8 cellular contexts compared by ENCODE assay signal in genomic region chr1:175191654-175192053, GRCh38. TPM values are rescaled to one million over a fixed set of nuclear protein-coding genes. Genes with fewer than 3 reads are reported as not detected.
A peak's percentile ranks its signal among the peaks of the same experiment; 100 is the strongest.
DNase-seq lines count a peak whose midpoint lies in the region; ATAC-seq, FAIRE-seq and TF ChIP-seq lines count a peak whose summit lies in the region.

No MANE protein-coding gene starts in this region.

- no peak for FAIRE-seq in HepG2 (lab: Jason Lieb, UNC)

- CTCF ChIA-PET in HepG2 (lab: Yijun Ruan, JAX; ENCODE audit: low intra/inter-chr PET ratio, low total read pairs) = no interaction called here

- no peak for TF ChIP-seq CTCF in astrocyte of the spinal cord (IDR thresholded peaks at IDR 0.05; ENCODE audit: low read depth, low read length)
- TF ChIP-seq CTCF in HepG2 (CRISPR knock-in tag; IDR thresholded peaks at IDR 0.05) = no peak

- H3K36me3 ChIP-seq in HepG2 (replicated peaks in 1 of 2; ENCODE audit: control insufficient read depth in 1 of 2, insufficient read depth in 2 of 2, low read length in 2 of 2) = no peaks in the 10 kb centered on the region
- H3K36me3 ChIP-seq in subcutaneous abdominal adipose tissue (ENCODE audit: control insufficient read depth in 5 of 5, insufficient read depth in 5 of 5, low read length in 5 of 5) = peaks cover 0 to 4% (median 0%) of the 10 kb centered on the region in 5 donors

- BruUV-seq in HepG2 (replicated peaks; lab: Mats Ljungman, UMichigan) = no TSS peak

- no peak for TF ChIP-seq RAD21 in HepG2 (CRISPR knock-in tag; IDR thresholded peaks at IDR 0.05)

- H3K9me3 ChIP-seq in HepG2 (ENCODE audit: low read length) (no peaks in the 10 kb centered on the region), subcutaneous abdominal adipose tissue (ENCODE audit: control insufficient read depth in 5 of 5, low read length in 5 of 5) (no peaks in the 10 kb centered on the region)

- H3K27ac ChIP-seq in HepG2 (ENCODE audit: extremely low read length, insufficient read depth, low read length) (no peak overlapping the region), subcutaneous abdominal adipose tissue (ENCODE audit: low read depth, low read length) (peak overlapping the region; percentile 83)

- in situ Hi-C loops in astrocyte of the spinal cord (cut with HindIII; ENCODE audit: low sequenced_read_pairs) = no loop called here
- in situ Hi-C loops in HepG2 (cut with HindIII; ENCODE audit: extremely low pct_ligation_motif_present, low pct_unique_long_range_greater_than_20kb) = no loop called here

- H4K20me1 ChIP-seq in HepG2 (ENCODE audit: insufficient read depth, low read length) = no peaks in the 10 kb centered on the region

- no peak for TF ChIP-seq EP300 in HepG2 (IDR thresholded peaks at IDR 0.05; ENCODE audit: low read depth in 2 of 2, low read length in 2 of 2)
- TF ChIP-seq EP300 in HepG2 (CRISPR knock-in tag; IDR thresholded peaks at IDR 0.05; ENCODE audit: borderline replicate concordance) = no peak

- DNase-seq in activated effector memory CD4-positive, alpha-beta T cell treated with anti-CD3 and anti-CD28 coated beads, Interleukin-2, amount 50 U/mL, for 16 hours = peak; percentile 71
- DNase-seq in activated effector memory CD4-positive, alpha-beta T cell treated with Interleukin-2 at 50 U/mL for 16 hours = no peak
- DNase-seq in M059J (ENCODE audit: low read depth) (peak; percentile 39), astrocyte of the spinal cord (ENCODE audit: low read depth, low spot score) (no peak), HepG2 (ENCODE audit: low spot score) (no peak), occipital lobe (lab: John Stamatoyannopoulos, UW) (no peak), globus pallidus (ENCODE audit: low spot score) (no peak)

- intact Hi-C loops in HepG2 (cut with micrococcal nuclease; ENCODE audit: unreplicated experiment) = loop anchor here (5.0 kb wide), 1 partner anchor 39 kb away; no protein-coding TSS in a partner anchor

- peak overlapping the region; percentile 82 for H3K4me2 ChIP-seq in HepG2 (ENCODE audit: low read depth, low read length)

- no peak overlapping the region for H3K9ac ChIP-seq in HepG2 (ENCODE audit: insufficient read depth, low read depth, low read length)
- H3K9ac ChIP-seq in subcutaneous abdominal adipose tissue (ENCODE audit: low read length in 5 of 5) = peak overlapping the region; percentile 83 to 94 (median 87)

- H3K4me3 ChIP-seq in astrocyte of the spinal cord (ENCODE audit: low read depth, low read length) (peak overlapping the region; percentile 42), HepG2 (replicated peaks in 1 of 3; ENCODE audit: insufficient read depth in 1 of 3, low read depth in 2 of 3, low read length in 3 of 3) (peak overlapping the region; percentile 4 to 59 (median 46); a peak in 3 of 6 replicates), subcutaneous abdominal adipose tissue (ENCODE audit: low read depth in 1 of 5, low read length in 5 of 5) (peak overlapping the region; percentile 77 to 93 (median 87))

- 45% methylated on average over 7 of the region's 7 CpGs for WGBS in HepG2 (ENCODE audit: low lambda C conversion rate)

- no peak for TF ChIP-seq POLR2A in HepG2 (IDR thresholded peaks at IDR 0.05; ENCODE audit: insufficient read depth in 1 of 2, low read depth in 2 of 2, low read length in 2 of 2)

- no peak for ATAC-seq in HepG2

- H2AFZ ChIP-seq in HepG2 (ENCODE audit: low read length) = no peak overlapping the region

- H3K27me3 ChIP-seq in HepG2 (ENCODE audit: control insufficient read depth in 1 of 2, insufficient read depth in 2 of 2, low read length in 2 of 2) (peaks cover 0 to 9% of the 10 kb centered on the region in 2 experiments; a peak in 2 of 5 replicates), subcutaneous abdominal adipose tissue (ENCODE audit: control insufficient read depth in 5 of 5, insufficient read depth in 4 of 5, low read length in 5 of 5) (no peaks in the 10 kb centered on the region)

- H3K79me2 ChIP-seq in HepG2 (ENCODE audit: insufficient read depth, low read length) = no peaks in the 10 kb centered on the region

- H3K4me1 ChIP-seq in HepG2 (ENCODE audit: insufficient read depth, low read length) = peaks cover 21% of the 10 kb centered on the region
- peaks cover 11 to 67% (median 55%) of the 10 kb centered on the region in 5 donors for H3K4me1 ChIP-seq in subcutaneous abdominal adipose tissue (ENCODE audit: control insufficient read depth in 5 of 5, insufficient read depth in 5 of 5, low read length in 5 of 5)

- POLR2A ChIA-PET in HepG2 (lab: Yijun Ruan, JAX) = no interaction called here

TF ChIP-seq in HepG2, 621 proteins besides CTCF, POLR2A, EP300 and RAD21 (continues in another document):
- no peak for TF ChIP-seq ZFP91 (CRISPR knock-in tag; IDR thresholded peaks at IDR 0.05; ENCODE audit: borderline replicate concordance)
- TF ChIP-seq AHR (CRISPR knock-in tag; IDR thresholded peaks at IDR 0.05) = no peak
- TF ChIP-seq ZNF770 (CRISPR knock-in tag; IDR thresholded peaks at IDR 0.05) = no peak
- TF ChIP-seq MAFK (conservative IDR thresholded peaks at IDR 0.05 in 1 of 2, IDR thresholded peaks at IDR 0.05 in 1 of 2; ENCODE audit: low read length in 2 of 2) = no peak
- no peak for TF ChIP-seq ZNF879 (CRISPR knock-in tag; IDR thresholded peaks at IDR 0.05)
- no peak for TF ChIP-seq ZNF101 (CRISPR knock-in tag; IDR thresholded peaks at IDR 0.05; ENCODE audit: borderline replicate concordance, low read depth)
- TF ChIP-seq ZBTB38 (CRISPR knock-in tag; IDR thresholded peaks at IDR 0.05) = no peak
- TF ChIP-seq SETDB1 (CRISPR knock-in tag; IDR thresholded peaks at IDR 0.05; ENCODE audit: borderline replicate concordance) = no peak
- TF ChIP-seq ZNF563 (CRISPR knock-in tag; IDR thresholded peaks at IDR 0.05) = no peak
- no peak for TF ChIP-seq PPARG (CRISPR knock-in tag; conservative IDR thresholded peaks at IDR 0.05)
- no peak for TF ChIP-seq ONECUT2 (CRISPR knock-in tag; IDR thresholded peaks at IDR 0.05)
- no peak for TF ChIP-seq CENPBD1 (CRISPR knock-in tag; IDR thresholded peaks at IDR 0.05; ENCODE audit: borderline replicate concordance, low read depth)
- no peak for TF ChIP-seq SNRNP70 (IDR thresholded peaks at IDR 0.05; ENCODE audit: low read depth, low read length)
- TF ChIP-seq CHCHD3 (CRISPR knock-in tag; IDR thresholded peaks at IDR 0.05) = no peak

RNA-seq across cellular contexts. Expression of gene KIAA0040, which starts 0.9 kb away (rescaled TPM):
- 4.4 and 4.6 TPM in 2 replicates for total RNA-seq in M059J (2014; rRNA removed; shearing (Covaris generic))
- 0.24 and 0.63 TPM in 2 replicates for total RNA-seq in HepG2 (2016; rRNA removed; fragmentation: Illumina TruSeq; extraction: Trizol)
- total RNA-seq in HepG2 (2016; cell fraction: cytosol; rRNA removed; fragmentation: Illumina TruSeq; extraction: Trizol; ENCODE audit: low read depth) = 0.09 TPM in 1 of 2 replicates, not detected in the other
- 0.37 and 0.39 TPM in 2 replicates for total RNA-seq in HepG2 (2016; cell fraction: insoluble cytoplasmic fraction; rRNA removed; fragmentation: Illumina TruSeq; extraction: Trizol)
- 0.15 and 0.62 TPM in 2 replicates for total RNA-seq in HepG2 (2016; cell fraction: membrane; rRNA removed; fragmentation: Illumina TruSeq; extraction: Trizol)
- total RNA-seq in HepG2 (2016; cell fraction: nucleus; rRNA removed; fragmentation: Illumina TruSeq; extraction: Trizol) = 0.37 and 0.50 TPM in 2 replicates
- 0.22 and 0.26 TPM in 2 replicates for polyA plus RNA-seq in HepG2 (2011; rRNA removed)
- polyA plus RNA-seq in HepG2 (2011; cell fraction: cytosol; rRNA removed) = 0.31 and 0.58 TPM in 2 replicates
- polyA plus RNA-seq in HepG2 (2011; cell fraction: nucleus; rRNA removed) = 0.21 and 0.27 TPM in 2 replicates
- polyA plus RNA-seq in HepG2 (2012) = 0.12 and 0.19 TPM in 2 replicates
- 0.07 and 0.11 TPM in 2 replicates for polyA plus RNA-seq in HepG2 (2016; cell fraction: cytosol; fragmentation: Illumina TruSeq; extraction: Trizol; ENCODE audit: low read depth)
- 0.49 and 0.85 TPM in 2 replicates for polyA plus RNA-seq in HepG2 (2016; cell fraction: insoluble cytoplasmic fraction; fragmentation: Illumina TruSeq; extraction: Trizol; ENCODE audit: low read depth)
- polyA plus RNA-seq in HepG2 (2016; cell fraction: membrane; fragmentation: Illumina TruSeq; extraction: Trizol; ENCODE audit: low read depth) = 0.15 and 0.27 TPM in 2 replicates
- polyA plus RNA-seq in HepG2 (2016; cell fraction: nucleus; fragmentation: Illumina TruSeq; extraction: Trizol; ENCODE audit: insufficient read depth, low read depth) = 0.45 and 0.57 TPM in 2 replicates
- 0.44 and 15.3 TPM in 2 replicates for polyA minus RNA-seq in HepG2 (2011; rRNA and poly(A)+ RNA removed; ENCODE audit: low replicate concordance)
- 0.88 and 0.89 TPM in 2 replicates for polyA minus RNA-seq in HepG2 (2011; cell fraction: cytosol; rRNA and poly(A)+ RNA removed)
- polyA minus RNA-seq in HepG2 (2011; cell fraction: nucleus; rRNA and poly(A)+ RNA removed) = 0.25 and 0.39 TPM in 2 replicates
- total RNA-seq in occipital lobe = 0.47 TPM

Comparison
In these comparisons a context has a peak if more than half of its experiments do, and no peak if none do; other contexts are left out.
1. DNase-seq: peak in activated effector memory CD4-positive, alpha-beta T cell treated with anti-CD3 and anti-CD28 coated beads, Interleukin-2, amount 50 U/mL, for 16 hours (single experiment) and M059J (single experiment); none in activated effector memory CD4-positive, alpha-beta T cell treated with Interleukin-2 at 50 U/mL for 16 hours (single experiment), astrocyte of the spinal cord (single experiment), HepG2 (single experiment), occipital lobe (single experiment) and globus pallidus (single experiment).
2. Peak in every context shown above with its lines, with median percentiles within 50 percentile points of each other: H3K4me3 ChIP-seq.